ENCODE assay signal across 28 cellular contexts in the genomic region with DNA sequence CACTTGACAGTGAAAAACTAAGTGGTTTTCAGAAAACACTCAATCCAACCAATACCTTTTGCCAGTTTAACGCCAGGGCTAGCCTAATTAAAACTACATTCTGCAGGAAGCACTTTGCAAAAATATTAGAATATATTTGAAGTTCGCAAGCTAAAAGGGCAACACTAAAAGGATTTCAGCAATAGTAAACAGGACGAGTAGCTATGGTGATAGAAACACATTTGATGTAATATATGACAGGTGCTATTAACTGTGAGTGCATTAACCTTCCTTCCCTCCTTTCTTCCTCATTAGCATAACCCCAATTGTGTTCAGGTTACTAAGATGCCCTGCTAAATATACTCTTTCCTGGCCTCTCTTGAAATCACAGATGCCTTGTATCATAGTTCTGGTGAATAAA.
"Had no signal": no experiment of that assay in that cellular context is flagged by ENCODE, and none has a peak within 500 bp of the region (broad histone marks: within the 10 kb centered on the region; RNA-seq: fewer than 3 reads in every experiment).

No MANE protein-coding gene starts in this region.

- DNase-seq: activated CD4-positive, alpha-beta memory T cell treated with anti-CD3 and anti-CD28 coated beads, Interleukin-2, amount 10 ng/mL, durations not matched to agents 7 days and 5 days; activated CD4-positive, alpha-beta T cell treated with anti-CD3 and anti-CD28 coated beads for 1 hour; activated CD4-positive, alpha-beta T cell treated with anti-CD3 and anti-CD28 coated beads for 4 hours; activated CD4-positive, alpha-beta T cell treated with anti-CD3 and anti-CD28 coated beads, Interleukin-2, amount 10 ng/mL, durations not matched to agents 7 days and 5 days; activated CD4-positive, alpha-beta T cell treated with anti-CD3 and anti-CD28 coated beads, Interleukin-2, amount 50 U/mL, for 4 hours; activated CD8-positive, alpha-beta memory T cell treated with anti-CD3 and anti-CD28 coated beads, Interleukin-2, amount 50 U/mL, for 48 hours; activated gamma-delta T cell; activated naive CD4-positive, alpha-beta T cell; activated naive CD4-positive, alpha-beta T cell treated with anti-CD3 and anti-CD28 coated beads, Interleukin-2, amount 10 ng/mL, durations not matched to agents 7 days and 5 days; activated T-cell treated with anti-CD3 and anti-CD28 coated beads for 4 hours; activated T-cell treated with anti-CD3 and anti-CD28 coated beads, Interleukin-2, amount 50 U/mL, for 24 hours; activated T-cell treated with anti-CD3 and anti-CD28 coated beads, Interleukin-2, amount 50 U/mL, for 72 hours; amniotic stem cell; anterior cingulate cortex; brain microvascular endothelial cell; dorsolateral prefrontal cortex; effector memory CD4-positive, alpha-beta T cell; endodermal cell; foreskin fibroblast; head of caudate nucleus; T-helper 2 cell had no signal

- H3K36me3 ChIP-seq: brain microvascular endothelial cell had no signal

- FAIRE-seq: astrocyte, bronchial epithelial cell, frontal cortex had no signal

- H3K4me3 ChIP-seq: coronary artery, dorsolateral prefrontal cortex had no signal

- ATAC-seq: activated naive CD4-positive, alpha-beta T cell treated with anti-CD3 and anti-CD28 coated beads, Interleukin-2, amount 50 U/mL, for 72 hours; activated T-cell treated with anti-CD3 and anti-CD28 coated beads, Interleukin-2, amount 50 U/mL, for 72 hours; esophagus mucosa; WTC11 had no signal

- H3K27ac ChIP-seq: brain microvascular endothelial cell, coronary artery, dorsolateral prefrontal cortex had no signal
